13 cellular contexts compared by ENCODE assay signal in genomic region chr11:113506893-113507292, GRCh38. TPM values are rescaled to one million over a fixed set of nuclear protein-coding genes. Genes with fewer than 3 reads are reported as not detected.
DNase-seq lines count a peak whose midpoint lies in the region; ATAC-seq, FAIRE-seq and TF ChIP-seq lines count a peak whose summit lies in the region.
"Had no signal": no experiment of that assay in that cellular context is flagged by ENCODE, and none has a peak within 500 bp of the region (broad histone marks: within the 10 kb centered on the region; RNA-seq: fewer than 3 reads in every experiment).

No MANE protein-coding gene starts in this region.

- H3K27ac Mint-ChIP-seq in astrocyte (ENCODE audit: unreplicated experiment), result no peak overlapping the region
- H3K27ac Mint-ChIP-seq in type B pancreatic cell, result peak overlapping the region; percentile 22
- H3K27ac Mint-ChIP-seq: B cell; CD4-positive, alpha-beta T cell had no signal

- H3K27me3 Mint-ChIP-seq in astrocyte (ENCODE audit: low read depth, unreplicated experiment), result peaks cover 21% of the 10 kb centered on the region
- peaks cover 46% of the 10 kb centered on the region for H3K27me3 Mint-ChIP-seq in type B pancreatic cell

- no peaks in the 10 kb centered on the region for H3K9me3 ChIP-seq in astrocyte (ENCODE audit: insufficient read depth, low read depth, low read length)
- no peaks in the 10 kb centered on the region for H3K9me3 ChIP-seq in HAP-1

- DNase-seq in AG10803 (ENCODE audit: low read depth), result peak; percentile 1
- DNase-seq in astrocyte (ENCODE audit: low read depth), result no peak
- no peak for DNase-seq in epithelial cell of prostate (ENCODE audit: low read depth, low spot score)
- DNase-seq in type B pancreatic cell (ENCODE audit: extremely low spot score, unreplicated experiment), result no peak
- no peak for DNase-seq in HAP-1 (ENCODE audit: low spot score in 2 of 2)
- DNase-seq: ACHN; Calu3; CD4-positive, alpha-beta T cell; DMS 273 treated with DMSO at 0.1 percent for 48 hours had no signal

- no peak for FAIRE-seq in astrocyte (lab: Jason Lieb, UNC)

- no peak overlapping the region for H2AFZ ChIP-seq in astrocyte (ENCODE audit: low read depth, low read length)

- H3K4me3 ChIP-seq in AG10803 (ENCODE audit: low read length) (no peak overlapping the region), astrocyte (ENCODE audit: insufficient read depth, low read depth, low read length) (no peak overlapping the region), HAP-1 (no peak overlapping the region)

- no peaks in the 10 kb centered on the region for H3K27me3 ChIP-seq in astrocyte (ENCODE audit: insufficient read depth, low read length)
- H3K27me3 ChIP-seq in HAP-1 (ENCODE audit: low read depth), result no peaks in the 10 kb centered on the region

- H3K4me1 Mint-ChIP-seq in astrocyte (ENCODE audit: low read depth, unreplicated experiment) (peaks cover 3% of the 10 kb centered on the region), type B pancreatic cell (ENCODE audit: unreplicated experiment) (peaks cover 21% of the 10 kb centered on the region)
- H3K4me1 Mint-ChIP-seq: B cell had no signal

- H3K36me3 ChIP-seq in astrocyte (ENCODE audit: insufficient read depth, low read length) (no peaks in the 10 kb centered on the region), HAP-1 (replicated peaks) (no peaks in the 10 kb centered on the region)

- TF ChIP-seq CTCF in AG10803 (conservative IDR thresholded peaks at IDR 0.05; ENCODE audit: low read length), result no peak
- TF ChIP-seq CTCF in astrocyte (IDR thresholded peaks at IDR 0.05; ENCODE audit: insufficient read depth, low read depth, low read length), result no peak
- TF ChIP-seq CTCF in type B pancreatic cell (conservative IDR thresholded peaks at IDR 0.05), result no peak

- H3K36me3 Mint-ChIP-seq in astrocyte (ENCODE audit: low read depth, unreplicated experiment), result no peaks in the 10 kb centered on the region
- H3K36me3 Mint-ChIP-seq in type B pancreatic cell, result no peaks in the 10 kb centered on the region

- H4K20me1 ChIP-seq in astrocyte (ENCODE audit: insufficient read depth, low read length), result no peaks in the 10 kb centered on the region

- H3K4me3 Mint-ChIP-seq in astrocyte (ENCODE audit: unreplicated experiment) (no peak overlapping the region), type B pancreatic cell (no peak overlapping the region)
- H3K4me3 Mint-ChIP-seq: B cell; CD4-positive, alpha-beta T cell had no signal

- H3K9me3 Mint-ChIP-seq in astrocyte (ENCODE audit: unreplicated experiment) (peaks cover 2% of the 10 kb centered on the region), type B pancreatic cell (no peaks in the 10 kb centered on the region)
- H3K9me3 Mint-ChIP-seq: CD4-positive, alpha-beta T cell had no signal

- H3K79me2 ChIP-seq in astrocyte (ENCODE audit: insufficient read depth, low read length), result no peaks in the 10 kb centered on the region

- peaks cover 25% of the 10 kb centered on the region for H3K4me1 ChIP-seq in astrocyte (ENCODE audit: insufficient read depth, low read length)
- no peaks in the 10 kb centered on the region for H3K4me1 ChIP-seq in HAP-1

- ATAC-seq in HG03460 (IDR thresholded peaks at IDR 0.05; ENCODE audit: unreplicated experiment) (no peak), SK-N-SH treated with all-trans-retinoic acid at 6 μM for 48 hours (no peak)

- H3K4me2 ChIP-seq in astrocyte (ENCODE audit: low read length), result no peak overlapping the region

- H3K27ac ChIP-seq in astrocyte (ENCODE audit: low read depth, low read length) (peak overlapping the region; percentile 74), epithelial cell of prostate (peak overlapping the region; percentile 69)

- in situ Hi-C loops in HAP-1 (cut with MboI; ENCODE audit: low sequenced_read_pairs), result no loop called here

- peak overlapping the region; percentile 38 for H3K9ac ChIP-seq in astrocyte (ENCODE audit: low read length)

TF ChIP-seq in SK-N-SH treated with all-trans-retinoic acid at 6 μM for 48 hours, 23 proteins besides CTCF, POLR2A, EP300 and RAD21:
- TF ChIP-seq BACH2 (CRISPR knock-in tag; IDR thresholded peaks at IDR 0.05; ENCODE audit: borderline replicate concordance) (no peak), CSDC2 (CRISPR knock-in tag; IDR thresholded peaks at IDR 0.05) (no peak), RARB (CRISPR knock-in tag; IDR thresholded peaks at IDR 0.05) (no peak), ISL1 (CRISPR knock-in tag; IDR thresholded peaks at IDR 0.05) (no peak), TCF4 (CRISPR knock-in tag; IDR thresholded peaks at IDR 0.05; ENCODE audit: borderline replicate concordance) (no peak), CSRNP3 (CRISPR knock-in tag; IDR thresholded peaks at IDR 0.05) (no peak), POU6F1 (CRISPR knock-in tag; IDR thresholded peaks at IDR 0.05; ENCODE audit: borderline replicate concordance, low read depth) (no peak), SNAI2 (CRISPR knock-in tag; IDR thresholded peaks at IDR 0.05) (no peak), ZFP3 (CRISPR knock-in tag; IDR thresholded peaks at IDR 0.05) (no peak), ZFP30 (CRISPR knock-in tag; IDR thresholded peaks at IDR 0.05) (no peak), PATZ1 (CRISPR knock-in tag; IDR thresholded peaks at IDR 0.05; ENCODE audit: borderline replicate concordance) (no peak), ARNTL (CRISPR knock-in tag; IDR thresholded peaks at IDR 0.05; ENCODE audit: borderline replicate concordance, low read depth) (no peak), PPARA (CRISPR knock-in tag; IDR thresholded peaks at IDR 0.05; ENCODE audit: borderline replicate concordance) (no peak), OSR1 (CRISPR knock-in tag; IDR thresholded peaks at IDR 0.05) (no peak)
- TF ChIP-seq, protein P1, sequence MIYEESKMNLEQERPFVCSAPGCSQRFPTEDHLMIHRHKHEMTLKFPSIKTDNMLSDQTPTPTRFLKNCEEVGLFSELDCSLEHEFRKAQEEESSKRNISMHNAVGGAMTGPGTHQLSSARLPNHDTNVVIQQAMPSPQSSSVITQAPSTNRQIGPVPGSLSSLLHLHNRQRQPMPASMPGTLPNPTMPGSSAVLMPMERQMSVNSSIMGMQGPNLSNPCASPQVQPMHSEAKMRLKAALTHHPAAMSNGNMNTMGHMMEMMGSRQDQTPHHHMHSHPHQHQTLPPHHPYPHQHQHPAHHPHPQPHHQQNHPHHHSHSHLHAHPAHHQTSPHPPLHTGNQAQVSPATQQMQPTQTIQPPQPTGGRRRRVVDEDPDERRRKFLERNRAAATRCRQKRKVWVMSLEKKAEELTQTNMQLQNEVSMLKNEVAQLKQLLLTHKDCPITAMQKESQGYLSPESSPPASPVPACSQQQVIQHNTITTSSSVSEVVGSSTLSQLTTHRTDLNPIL (CRISPR knock-in tag; IDR thresholded peaks at IDR 0.05; ENCODE audit: low read depth), result no peak

RNA-seq across cellular contexts. Expression of gene DRD2, which starts 31.7 kb away (rescaled TPM):
- total RNA-seq in astrocyte (0.14 TPM in 1 of 2 replicates, not detected in the other), type B pancreatic cell (ENCODE audit: low replicate concordance) (0.50 and 3.7 TPM in 2 replicates)
- total RNA-seq: A172; B cell; CD4-positive, alpha-beta T cell had no signal
